Comparison of ENCODE assay signal across 1 cellular context in the genomic region with DNA sequence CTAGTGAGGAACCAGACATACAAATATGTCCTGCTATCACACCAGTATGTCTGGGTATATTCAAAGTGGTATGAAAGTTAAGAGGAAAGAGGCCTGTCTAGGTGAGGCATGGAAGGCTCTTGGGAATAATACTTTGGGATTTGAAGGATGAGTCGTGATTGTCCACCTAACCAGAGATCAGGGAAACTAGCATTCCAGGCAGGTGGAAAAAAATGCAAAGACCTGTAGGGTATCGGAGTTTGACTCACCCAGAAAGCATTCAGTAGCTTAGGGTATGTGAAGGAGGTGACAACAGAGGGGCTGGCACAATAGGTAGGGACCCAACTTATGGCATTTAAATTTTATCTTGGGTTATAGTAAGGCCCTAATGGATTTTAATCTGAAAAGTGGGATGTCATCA.
TF ChIP-seq lines count a peak whose summit lies in the region.

No MANE protein-coding gene starts in this region.

TF ChIP-seq in WTC11, 78 proteins besides CTCF, POLR2A, EP300 and RAD21 (continued from another document):
- TF ChIP-seq, protein P1, sequence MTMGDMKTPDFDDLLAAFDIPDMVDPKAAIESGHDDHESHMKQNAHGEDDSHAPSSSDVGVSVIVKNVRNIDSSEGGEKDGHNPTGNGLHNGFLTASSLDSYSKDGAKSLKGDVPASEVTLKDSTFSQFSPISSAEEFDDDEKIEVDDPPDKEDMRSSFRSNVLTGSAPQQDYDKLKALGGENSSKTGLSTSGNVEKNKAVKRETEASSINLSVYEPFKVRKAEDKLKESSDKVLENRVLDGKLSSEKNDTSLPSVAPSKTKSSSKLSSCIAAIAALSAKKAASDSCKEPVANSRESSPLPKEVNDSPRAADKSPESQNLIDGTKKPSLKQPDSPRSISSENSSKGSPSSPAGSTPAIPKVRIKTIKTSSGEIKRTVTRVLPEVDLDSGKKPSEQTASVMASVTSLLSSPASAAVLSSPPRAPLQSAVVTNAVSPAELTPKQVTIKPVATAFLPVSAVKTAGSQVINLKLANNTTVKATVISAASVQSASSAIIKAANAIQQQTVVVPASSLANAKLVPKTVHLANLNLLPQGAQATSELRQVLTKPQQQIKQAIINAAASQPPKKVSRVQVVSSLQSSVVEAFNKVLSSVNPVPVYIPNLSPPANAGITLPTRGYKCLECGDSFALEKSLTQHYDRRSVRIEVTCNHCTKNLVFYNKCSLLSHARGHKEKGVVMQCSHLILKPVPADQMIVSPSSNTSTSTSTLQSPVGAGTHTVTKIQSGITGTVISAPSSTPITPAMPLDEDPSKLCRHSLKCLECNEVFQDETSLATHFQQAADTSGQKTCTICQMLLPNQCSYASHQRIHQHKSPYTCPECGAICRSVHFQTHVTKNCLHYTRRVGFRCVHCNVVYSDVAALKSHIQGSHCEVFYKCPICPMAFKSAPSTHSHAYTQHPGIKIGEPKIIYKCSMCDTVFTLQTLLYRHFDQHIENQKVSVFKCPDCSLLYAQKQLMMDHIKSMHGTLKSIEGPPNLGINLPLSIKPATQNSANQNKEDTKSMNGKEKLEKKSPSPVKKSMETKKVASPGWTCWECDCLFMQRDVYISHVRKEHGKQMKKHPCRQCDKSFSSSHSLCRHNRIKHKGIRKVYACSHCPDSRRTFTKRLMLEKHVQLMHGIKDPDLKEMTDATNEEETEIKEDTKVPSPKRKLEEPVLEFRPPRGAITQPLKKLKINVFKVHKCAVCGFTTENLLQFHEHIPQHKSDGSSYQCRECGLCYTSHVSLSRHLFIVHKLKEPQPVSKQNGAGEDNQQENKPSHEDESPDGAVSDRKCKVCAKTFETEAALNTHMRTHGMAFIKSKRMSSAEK (CRISPR knock-in tag; IDR thresholded peaks at IDR 0.05; ENCODE audit: borderline replicate concordance), result no peak
- TF ChIP-seq NFYB (CRISPR knock-in tag; conservative IDR thresholded peaks at IDR 0.05; ENCODE audit: low read depth) (no peak), ETV6 (CRISPR knock-in tag; IDR thresholded peaks at IDR 0.05) (no peak), NFATC4 (CRISPR knock-in tag; IDR thresholded peaks at IDR 0.05) (no peak), JUN (CRISPR knock-in tag; IDR thresholded peaks at IDR 0.05) (no peak), FOXP1 (CRISPR knock-in tag; IDR thresholded peaks at IDR 0.05; ENCODE audit: borderline replicate concordance) (no peak), JAZF1 (CRISPR knock-in tag; IDR thresholded peaks at IDR 0.05) (no peak), RORB (CRISPR knock-in tag; IDR thresholded peaks at IDR 0.05) (no peak), ZNF232 (CRISPR knock-in tag; IDR thresholded peaks at IDR 0.05) (no peak), GRHL2 (CRISPR knock-in tag; IDR thresholded peaks at IDR 0.05; ENCODE audit: insufficient replicate concordance, severe bottlenecking) (no peak), GTF2I (CRISPR knock-in tag; conservative IDR thresholded peaks at IDR 0.05) (no peak)
- TF ChIP-seq, protein P2, sequence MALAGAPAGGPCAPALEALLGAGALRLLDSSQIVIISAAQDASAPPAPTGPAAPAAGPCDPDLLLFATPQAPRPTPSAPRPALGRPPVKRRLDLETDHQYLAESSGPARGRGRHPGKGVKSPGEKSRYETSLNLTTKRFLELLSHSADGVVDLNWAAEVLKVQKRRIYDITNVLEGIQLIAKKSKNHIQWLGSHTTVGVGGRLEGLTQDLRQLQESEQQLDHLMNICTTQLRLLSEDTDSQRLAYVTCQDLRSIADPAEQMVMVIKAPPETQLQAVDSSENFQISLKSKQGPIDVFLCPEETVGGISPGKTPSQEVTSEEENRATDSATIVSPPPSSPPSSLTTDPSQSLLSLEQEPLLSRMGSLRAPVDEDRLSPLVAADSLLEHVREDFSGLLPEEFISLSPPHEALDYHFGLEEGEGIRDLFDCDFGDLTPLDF (CRISPR knock-in tag; IDR thresholded peaks at IDR 0.05), result no peak
- TF ChIP-seq, protein P3, sequence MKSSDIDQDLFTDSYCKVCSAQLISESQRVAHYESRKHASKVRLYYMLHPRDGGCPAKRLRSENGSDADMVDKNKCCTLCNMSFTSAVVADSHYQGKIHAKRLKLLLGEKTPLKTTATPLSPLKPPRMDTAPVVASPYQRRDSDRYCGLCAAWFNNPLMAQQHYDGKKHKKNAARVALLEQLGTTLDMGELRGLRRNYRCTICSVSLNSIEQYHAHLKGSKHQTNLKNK (CRISPR knock-in tag; IDR thresholded peaks at IDR 0.05), result no peak
TF ChIP-seq in WTC11: peak in this region for 0.
